15 cellular contexts compared by ENCODE assay signal in genomic region chr17:20447534-20448321, GRCh38. TPM values are rescaled to one million over a fixed set of nuclear protein-coding genes. Genes with fewer than 3 reads are reported as not detected.
"Had no signal": no experiment of that assay in that cellular context is flagged by ENCODE, and none has a peak within 500 bp of the region (broad histone marks: within the 10 kb centered on the region; RNA-seq: fewer than 3 reads in every experiment).

No MANE protein-coding gene starts in this region.

RNA-seq across cellular contexts. Expression of gene LGALS9B, which starts 19.6 kb away (rescaled TPM):
- total RNA-seq: natural killer cell treated with Interleukin-12 subunit alpha and Interleukin-12 subunit beta and Interleukin-15 and Interleukin-18, amount 100 ng/mL, for 72 hours; neural crest cell; omental fat pad; osteocyte; pancreas; posterior vena cava; prostate gland; pulmonary artery endothelial cell; right atrium auricular region; sciatic nerve; suprapubic skin; testis; upper lobe of right lung; urinary bladder; uterus had no signal
- polyA plus RNA-seq: pancreas, urinary bladder had no signal
